8 cellular contexts compared by ENCODE assay signal in the genomic region with DNA sequence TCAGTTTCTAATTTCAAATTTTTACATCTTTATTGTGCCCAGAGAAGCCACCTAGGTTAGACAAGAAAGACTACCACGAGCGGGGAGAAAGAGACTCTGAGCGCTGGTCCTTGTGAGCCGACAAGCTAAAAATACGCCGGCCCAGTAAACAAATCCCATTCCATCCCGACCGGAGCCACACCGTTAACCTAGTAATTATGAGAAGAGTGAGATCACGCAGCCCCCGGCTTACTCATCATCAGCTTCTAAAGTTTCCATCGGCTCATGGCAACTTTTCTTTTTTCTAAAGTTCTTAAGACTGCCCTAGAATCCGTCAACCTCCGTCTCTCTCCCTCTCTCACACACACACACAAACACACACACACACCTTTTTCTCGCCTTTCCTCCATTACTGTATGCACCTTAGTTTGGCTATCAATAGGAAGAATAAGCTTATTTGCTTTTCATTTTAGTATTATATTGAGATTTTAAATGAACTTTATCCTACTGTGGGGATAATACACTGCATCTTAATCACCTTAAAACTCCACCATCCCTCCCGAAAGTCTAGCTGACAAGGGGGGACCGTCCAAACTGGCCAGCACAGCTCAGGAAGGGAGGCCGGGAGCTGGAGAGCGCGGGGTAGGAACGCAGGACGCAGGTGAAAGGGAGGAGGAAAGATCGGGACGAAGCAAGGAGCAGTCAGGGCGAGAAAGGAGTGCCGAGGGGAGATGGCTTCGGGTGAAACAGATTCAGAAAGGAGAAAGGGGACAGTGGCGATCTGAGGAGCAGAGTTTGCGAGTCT. TPM values are rescaled to one million over a fixed set of nuclear protein-coding genes. Genes with fewer than 3 reads are reported as not detected.
DNase-seq lines count a peak whose midpoint lies in the region; ATAC-seq, FAIRE-seq and TF ChIP-seq lines count a peak whose summit lies in the region.

No MANE protein-coding gene starts in this region.

- peak overlapping the region; percentile 98 for H2AFZ ChIP-seq in neuron (ENCODE audit: low read depth, low read length)

- no peaks in the 10 kb centered on the region for H3K9me3 ChIP-seq in neuron (ENCODE audit: low read length)

- DNase-seq in RPMI7951 (ENCODE audit: low read depth) (peak; percentile 82), foreskin melanocyte (peak; percentile 28), superior temporal gyrus (ENCODE audit: extremely low spot score) (peak; percentile 79), GM12891 (ENCODE audit: insufficient read length, low spot score) (no peak)
- peak; percentile 83 for DNase-seq in activated effector memory CD4-positive, alpha-beta T cell treated with anti-CD3 and anti-CD28 coated beads, Interleukin-2, amount 50 U/mL, for 16 hours

- H3K36me3 ChIP-seq in neuron (ENCODE audit: insufficient read depth, low read length), result peaks cover 8% of the 10 kb centered on the region

- no peaks in the 10 kb centered on the region for H3K27me3 ChIP-seq in neuron (ENCODE audit: insufficient read depth, low read length)

- no peak for FAIRE-seq in GM12891 (lab: Jason Lieb, UNC)

- peak overlapping the region; percentile 78 for H3K4me3 ChIP-seq in neuron (ENCODE audit: low read length)

- TF ChIP-seq POLR2A in GM12891 (IDR thresholded peaks at IDR 0.05; ENCODE audit: low read depth, low read length), result no peak

- H3K4me1 ChIP-seq in neuron (ENCODE audit: insufficient read depth, low read length), result peaks cover 16% of the 10 kb centered on the region

- peak; percentile 24 for ATAC-seq in GM18511 (IDR thresholded peaks at IDR 0.05; ENCODE audit: unreplicated experiment)
- ATAC-seq in HG03196 (IDR thresholded peaks at IDR 0.05; ENCODE audit: unreplicated experiment), result peak; percentile 8

TF ChIP-seq in GM12891, 5 proteins besides CTCF, POLR2A, EP300 and RAD21:
- no peak for TF ChIP-seq TAF1 (IDR thresholded peaks at IDR 0.05; ENCODE audit: low read depth, low read length)
- TF ChIP-seq PAX5 (IDR thresholded peaks at IDR 0.05; ENCODE audit: insufficient read depth, low read length, severe bottlenecking), result no peak
- TF ChIP-seq POU2F2 (IDR thresholded peaks at IDR 0.05; ENCODE audit: low read depth, low read length), result no peak
- TF ChIP-seq SPI1 (IDR thresholded peaks at IDR 0.05; ENCODE audit: low read depth, low read length), result no peak
- no peak; the same call in 1 of the 2 replicates for TF ChIP-seq POLR2AphosphoS5 (IDR thresholded peaks at IDR 0.05; ENCODE audit: low read depth, low read length)
TF ChIP-seq in GM12891: peak in this region for 0.

RNA-seq across cellular contexts. Expression of gene OTUD7B, which starts 0.7 kb away (rescaled TPM):
- 5.9 and 7.2 TPM in 2 replicates for total RNA-seq in RPMI7951 (2014; rRNA removed; shearing (Covaris generic))
- polyA plus RNA-seq in GM12891 (2012; ENCODE audit: low read depth, missing spikeins), result 4.8 TPM

RNA-seq across cellular contexts. Expression of gene VPS45, which starts 57.8 kb away (rescaled TPM):
- total RNA-seq in RPMI7951 (2014; rRNA removed; shearing (Covaris generic)), result 43.6 and 56.7 TPM in 2 replicates
- 26.4 TPM for polyA plus RNA-seq in GM12891 (2012; ENCODE audit: low read depth, missing spikeins)
